ENCODE assay signal across 23 cellular contexts in the genomic region with DNA sequence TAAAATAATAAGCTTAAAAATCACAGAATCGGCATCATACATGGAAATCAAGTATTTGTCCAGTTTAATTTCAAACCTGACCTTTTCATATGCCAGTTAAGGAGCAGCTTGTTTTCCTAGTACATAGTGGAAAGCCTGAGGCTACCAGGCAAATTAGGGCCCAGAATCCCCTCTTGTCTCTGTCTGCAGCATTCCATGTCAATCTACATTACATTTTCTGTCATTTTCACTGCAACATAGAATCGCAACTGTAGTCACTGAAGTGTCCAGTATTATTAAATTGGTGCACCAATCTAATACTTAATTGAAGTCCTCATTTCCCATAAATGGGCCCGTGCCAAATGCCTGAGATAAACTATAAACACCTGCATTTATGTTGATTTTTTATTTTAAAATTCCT.
"Had no signal": no experiment of that assay in that cellular context is flagged by ENCODE, and none has a peak within 500 bp of the region (broad histone marks: within the 10 kb centered on the region; RNA-seq: fewer than 3 reads in every experiment).

No MANE protein-coding gene starts in this region.

- DNase-seq: activated CD4-positive, alpha-beta memory T cell treated with anti-CD3 and anti-CD28 coated beads, Interleukin-2, amount 10 ng/mL, durations not matched to agents 7 days and 5 days; activated CD4-positive, alpha-beta T cell treated with anti-CD3 and anti-CD28 coated beads for 36 hours; activated CD4-positive, alpha-beta T cell treated with anti-CD3 and anti-CD28 coated beads, Interleukin-2, amount 50 U/mL, for 1 hour; activated gamma-delta T cell; activated naive CD4-positive, alpha-beta T cell treated with anti-CD3 and anti-CD28 coated beads for 36 hours; activated T-cell treated with anti-CD3 and anti-CD28 coated beads for 4 hours; activated T-cell treated with anti-CD3 and anti-CD28 coated beads, Interleukin-2, amount 50 U/mL, for 48 hours; amygdala; cortex of kidney; NCI-H1092 treated with DMSO at 0.1 percent for 48 hours; NCI-H1417 treated with DMSO at 0.1 percent for 48 hours; NCI-H187; NCI-H2107; NCI-H524; NCI-H82; Peyer's patch; Right ventricle myocardium superior; SJCRH30; T-helper 1 cell had no signal

- H3K36me3 Mint-ChIP-seq: activated naive CD8-positive, alpha-beta T cell; brain had no signal

- H3K27ac Mint-ChIP-seq: activated CD4-positive, alpha-beta memory T cell treated with anti-CD3 and anti-CD28 coated beads, Interleukin-2, amount 10 ng/mL, durations not matched to agents 7 days and 5 days; activated CD4-positive, alpha-beta T cell treated with anti-CD3 and anti-CD28 coated beads for 36 hours; activated naive CD4-positive, alpha-beta T cell treated with anti-CD3 and anti-CD28 coated beads for 36 hours; activated naive CD8-positive, alpha-beta T cell; activated T-helper 17 cell treated with anti-CD3 and anti-CD28 coated beads, Interleukin-2, amount 50 U/mL, for 72 hours had no signal

- H3K4me3 Mint-ChIP-seq: activated CD4-positive, alpha-beta memory T cell treated with anti-CD3 and anti-CD28 coated beads, Interleukin-2, amount 10 ng/mL, durations not matched to agents 7 days and 5 days; activated CD4-positive, alpha-beta T cell treated with anti-CD3 and anti-CD28 coated beads for 36 hours; activated naive CD4-positive, alpha-beta T cell treated with anti-CD3 and anti-CD28 coated beads for 36 hours; activated naive CD8-positive, alpha-beta T cell; activated T-helper 17 cell treated with anti-CD3 and anti-CD28 coated beads, Interleukin-2, amount 50 U/mL, for 72 hours; central memory CD8-positive, alpha-beta T cell had no signal

- H3K4me1 Mint-ChIP-seq: activated CD4-positive, alpha-beta memory T cell treated with anti-CD3 and anti-CD28 coated beads, Interleukin-2, amount 10 ng/mL, durations not matched to agents 7 days and 5 days; activated T-helper 17 cell treated with anti-CD3 and anti-CD28 coated beads, Interleukin-2, amount 50 U/mL, for 72 hours had no signal

- ATAC-seq: activated CD4-positive, alpha-beta T cell treated with anti-CD3 and anti-CD28 coated beads for 36 hours; activated T-helper 17 cell treated with anti-CD3 and anti-CD28 coated beads, Interleukin-2, amount 50 U/mL, for 72 hours had no signal

- H3K27me3 Mint-ChIP-seq: activated CD4-positive, alpha-beta memory T cell treated with anti-CD3 and anti-CD28 coated beads, Interleukin-2, amount 10 ng/mL, durations not matched to agents 7 days and 5 days; activated CD4-positive, alpha-beta T cell treated with anti-CD3 and anti-CD28 coated beads for 36 hours; activated T-helper 17 cell treated with anti-CD3 and anti-CD28 coated beads, Interleukin-2, amount 50 U/mL, for 72 hours; central memory CD8-positive, alpha-beta T cell had no signal

- H3K9me3 Mint-ChIP-seq: activated CD4-positive, alpha-beta memory T cell treated with anti-CD3 and anti-CD28 coated beads, Interleukin-2, amount 10 ng/mL, durations not matched to agents 7 days and 5 days; activated naive CD4-positive, alpha-beta T cell treated with anti-CD3 and anti-CD28 coated beads for 36 hours; activated T-helper 17 cell treated with anti-CD3 and anti-CD28 coated beads, Interleukin-2, amount 50 U/mL, for 72 hours; brain; central memory CD8-positive, alpha-beta T cell had no signal
